8 cellular contexts compared by ENCODE assay signal in the genomic region with DNA sequence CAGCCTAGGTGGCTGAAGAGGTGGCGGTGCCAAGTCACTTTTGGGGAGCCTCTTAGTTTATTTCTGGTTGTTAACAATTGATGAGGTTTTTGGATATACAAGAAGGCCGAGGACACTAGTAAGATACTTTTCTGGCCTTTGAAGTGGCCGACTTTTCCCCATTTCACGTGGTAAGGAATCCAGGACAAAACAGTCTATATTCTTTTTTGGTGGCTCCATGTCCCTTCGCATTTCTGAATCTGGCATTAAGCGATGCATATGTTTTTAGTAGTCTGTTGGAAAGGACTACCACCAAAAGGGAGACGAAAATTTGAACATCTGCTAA. TPM values are rescaled to one million over a fixed set of nuclear protein-coding genes. Genes with fewer than 3 reads are reported as not detected.
DNase-seq lines count a peak whose midpoint lies in the region; ATAC-seq and TF ChIP-seq lines count a peak whose summit lies in the region.

No MANE protein-coding gene starts in this region.

- peaks cover 3% of the 10 kb centered on the region for H3K27me3 Mint-ChIP-seq in neural crest cell (ENCODE audit: low read depth)

- no peaks in the 10 kb centered on the region for H3K9me3 ChIP-seq in BLaER1

- no peaks in the 10 kb centered on the region for H3K9me3 Mint-ChIP-seq in neural crest cell

- peak overlapping the region; percentile 92 for H3K4me3 ChIP-seq in BLaER1
- H3K4me3 ChIP-seq in LNCaP clone FGC (ENCODE audit: low read depth, low read length): peak overlapping the region; percentile 64
- H3K4me3 ChIP-seq in dorsolateral prefrontal cortex: peak overlapping the region; percentile 50 to 91 (median 80)

- H3K4me1 ChIP-seq in BLaER1: peaks cover 39% of the 10 kb centered on the region

- H3K4me1 Mint-ChIP-seq in neural crest cell: peaks cover 33% of the 10 kb centered on the region

- CTCF ChIA-PET in GM10248 (lab: Yijun Ruan, JAX): no interaction called here

- no peak overlapping the region for H3K27ac ChIP-seq in BLaER1
- peak overlapping the region; percentile 18 to 100 (median 99) for H3K27ac ChIP-seq in dorsolateral prefrontal cortex

- H4K20me1 ChIP-seq in BLaER1: peaks cover 56% of the 10 kb centered on the region

- DNase-seq in LNCaP clone FGC (ENCODE audit: low read depth) (no peak), dorsolateral prefrontal cortex (no peak), neural crest cell (ENCODE audit: low read depth, low spot score) (no peak), NCI-H82 (lab: John Stamatoyannopoulos, UW) (no peak), GM10248 (ENCODE audit: extremely low spot score) (no peak), KG1 (lab: John Stamatoyannopoulos, UW) (no peak)

- peaks cover 33% of the 10 kb centered on the region for H3K36me3 ChIP-seq in BLaER1

- POLR2A ChIA-PET in GM10248 (lab: Yijun Ruan, JAX): no interaction called here

- no peak for ATAC-seq in HG03432 (IDR thresholded peaks at IDR 0.05; ENCODE audit: unreplicated experiment)

- TF ChIP-seq CTCF in LNCaP clone FGC (IDR thresholded peaks at IDR 0.05; ENCODE audit: control insufficient read depth, extremely low read depth, insufficient read depth): no peak
- peak in 6 of 56 donors; percentile 1 to 20 (median 3) for TF ChIP-seq CTCF in dorsolateral prefrontal cortex (IDR thresholded peaks at IDR 0.05 in 54 of 56, conservative IDR thresholded peaks at IDR 0.05 in 2 of 56; ENCODE audit: low read depth in 1 of 56, partially characterized antibody in 56 of 56)
- TF ChIP-seq CTCF in neural crest cell (conservative IDR thresholded peaks at IDR 0.05): no peak
- TF ChIP-seq CTCF in GM10248 (IDR thresholded peaks at IDR 0.05; ENCODE audit: control extremely low read depth, extremely low read depth, low read depth, missing control alignments): no peak

- H3K27ac Mint-ChIP-seq in neural crest cell (ENCODE audit: unreplicated experiment): no peak overlapping the region

- H3K27me3 ChIP-seq in BLaER1: peaks cover 25% of the 10 kb centered on the region
- no peaks in the 10 kb centered on the region for H3K27me3 ChIP-seq in dorsolateral prefrontal cortex

- H3K9ac ChIP-seq in BLaER1: 0 out of 2 replicates have a peak overlapping the region, but pooled peaks have one; percentile 61

- peaks cover 6% of the 10 kb centered on the region for H3K36me3 Mint-ChIP-seq in neural crest cell (ENCODE audit: low read depth)

- intact Hi-C loops in dorsolateral prefrontal cortex (cut with DNase I): loop anchor here (2.0 to 10.0 kb wide), 3 partner anchors 39 to 1559 kb away; partner anchors contain the start of gene MSRB2 (in 1 of the 2)

- H3K4me3 Mint-ChIP-seq in neural crest cell: peak overlapping the region; percentile 89

- peak overlapping the region; percentile 97 for H3K4me2 ChIP-seq in BLaER1

RNA-seq across cellular contexts. Expression of gene MLLT10, which starts 1.4 kb away (rescaled TPM):
- total RNA-seq in dorsolateral prefrontal cortex: 10 to 100 TPM; 35.4 to 78.5 (median 55.3) TPM
- total RNA-seq in neural crest cell: 52.6 and 58.1 TPM in 2 replicates

RNA-seq across cellular contexts. Expression of gene SKIDA1, which starts 10.0 kb away (rescaled TPM):
- total RNA-seq in dorsolateral prefrontal cortex: 1 to 10 TPM; 2.0 to 8.9 (median 4.4) TPM
- 52.1 and 53.0 TPM in 2 replicates for total RNA-seq in neural crest cell
